Comparison of ENCODE assay signal across 23 cellular contexts in the genomic region with DNA sequence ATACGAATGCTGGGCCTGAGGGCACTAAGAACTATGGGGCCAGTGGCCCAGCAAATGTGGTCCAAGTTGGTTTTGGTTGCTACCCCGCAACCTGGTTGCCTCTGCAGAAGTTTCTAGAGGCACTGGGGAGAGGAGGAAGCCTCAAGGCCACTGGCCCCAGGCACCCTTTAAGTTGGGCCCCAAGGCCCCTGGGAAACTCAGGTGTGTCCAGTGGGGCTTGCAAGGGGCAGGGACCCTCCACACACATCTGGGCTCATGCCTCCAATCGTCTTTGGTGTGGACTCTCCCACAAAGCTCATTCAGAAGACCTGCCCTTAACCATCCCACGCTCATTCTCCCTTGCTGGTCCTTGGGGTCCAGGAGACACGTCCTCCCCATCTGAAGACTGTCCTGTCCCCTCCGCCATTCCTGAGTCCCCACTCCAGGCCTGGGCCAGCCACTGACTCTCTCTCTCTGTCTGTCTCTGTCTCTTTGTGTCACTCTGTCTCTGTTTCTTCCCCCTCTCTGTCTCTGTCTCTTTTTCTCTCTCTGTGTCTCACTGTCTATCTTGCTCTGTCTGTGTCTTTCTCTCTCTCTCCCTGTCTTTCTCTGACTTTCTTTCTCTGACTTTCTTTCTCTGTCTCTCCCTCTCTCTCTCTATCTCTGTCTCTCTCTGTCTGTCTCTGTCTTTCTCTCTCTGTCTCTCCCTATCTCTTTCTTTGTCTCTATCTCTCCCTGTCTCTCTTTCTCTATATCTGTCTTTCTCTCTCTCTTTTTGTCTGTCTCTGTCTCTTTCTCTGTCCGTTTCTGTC. TPM values are rescaled to one million over a fixed set of nuclear protein-coding genes. Genes with fewer than 3 reads are reported as not detected.
"Had no signal": no experiment of that assay in that cellular context is flagged by ENCODE, and none has a peak within 500 bp of the region (broad histone marks: within the 10 kb centered on the region; RNA-seq: fewer than 3 reads in every experiment).

No MANE protein-coding gene starts in this region.

- H3K4me1 Mint-ChIP-seq: immature natural killer cell, mesothelial cell of epicardium, natural killer cell had no signal

- DNase-seq: effector memory CD4-positive, alpha-beta T cell; gastrocnemius medialis; immature natural killer cell; natural killer cell; small intestine; stimulated activated CD4-positive, alpha-beta T cell treated with anti-CD3 and anti-CD28 coated beads, Interleukin-12 subunit alpha, Interleukin-12 subunit beta, amount 100 ng/mL, for 4 hours; stimulated activated naive CD8-positive, alpha-beta T cell treated with anti-CD3 and anti-CD28 coated beads, Interleukin-15, Interleukin-2, amounts not matched to agents 100 U/mL and 50 U/mL, for 24 hours; thyroid gland had no signal

- H3K27me3 ChIP-seq: thyroid gland had no signal

- H3K27ac Mint-ChIP-seq: immature natural killer cell, mesothelial cell of epicardium, natural killer cell, type B pancreatic cell had no signal

- H3K4me3 ChIP-seq: esophagus muscularis mucosa, gastrocnemius medialis, suprapubic skin, thyroid gland had no signal

- FAIRE-seq: endometrium, keratinocyte, small intestine, urothelium cell line had no signal

- H3K36me3 Mint-ChIP-seq: immature natural killer cell, mesothelial cell of epicardium, natural killer cell, type B pancreatic cell had no signal

- H3K9me3 ChIP-seq: esophagus muscularis mucosa, gastrocnemius medialis, suprapubic skin, thyroid gland had no signal

- H3K4me1 ChIP-seq: esophagus muscularis mucosa, gastrocnemius medialis, suprapubic skin, thyroid gland had no signal

- H3K9me3 Mint-ChIP-seq: immature natural killer cell, mesothelial cell of epicardium, natural killer cell, type B pancreatic cell had no signal

- H3K4me3 Mint-ChIP-seq: immature natural killer cell, mesothelial cell of epicardium, natural killer cell, neural crest cell, type B pancreatic cell had no signal

- ATAC-seq: gastrocnemius medialis; natural killer cell; stimulated activated naive CD8-positive, alpha-beta T cell treated with anti-CD3 and anti-CD28 coated beads, Interleukin-15, Interleukin-2, amounts not matched to agents 100 U/mL and 50 U/mL, for 24 hours had no signal

- H3K36me3 ChIP-seq: esophagus muscularis mucosa, gastrocnemius medialis, suprapubic skin, thyroid gland had no signal

- H3K27ac ChIP-seq: epithelial cell of prostate, esophagus muscularis mucosa, gastrocnemius medialis, suprapubic skin, thyroid gland had no signal

RNA-seq across cellular contexts. Expression of gene SLC6A19, which starts 3.3 kb away (rescaled TPM):
- total RNA-seq: esophagus muscularis mucosa, fibroblast of villous mesenchyme, lower leg skin, mesothelial cell of epicardium, myocyte, natural killer cell, neural crest cell, osteocyte, pulmonary artery endothelial cell, thyroid gland had no signal
- polyA plus RNA-seq: immature natural killer cell, keratinocyte had no signal

RNA-seq across cellular contexts. Expression of gene SLC6A18, which starts 27.1 kb away (rescaled TPM):
- total RNA-seq: esophagus muscularis mucosa, fibroblast of villous mesenchyme, gastrocnemius medialis, lower leg skin, mesothelial cell of epicardium, mucosa of gallbladder, myocyte, natural killer cell, neural crest cell, osteocyte, pulmonary artery endothelial cell, suprapubic skin, thyroid gland had no signal
- polyA plus RNA-seq: immature natural killer cell, keratinocyte had no signal
